13 cellular contexts compared by ENCODE assay signal in the genomic region with DNA sequence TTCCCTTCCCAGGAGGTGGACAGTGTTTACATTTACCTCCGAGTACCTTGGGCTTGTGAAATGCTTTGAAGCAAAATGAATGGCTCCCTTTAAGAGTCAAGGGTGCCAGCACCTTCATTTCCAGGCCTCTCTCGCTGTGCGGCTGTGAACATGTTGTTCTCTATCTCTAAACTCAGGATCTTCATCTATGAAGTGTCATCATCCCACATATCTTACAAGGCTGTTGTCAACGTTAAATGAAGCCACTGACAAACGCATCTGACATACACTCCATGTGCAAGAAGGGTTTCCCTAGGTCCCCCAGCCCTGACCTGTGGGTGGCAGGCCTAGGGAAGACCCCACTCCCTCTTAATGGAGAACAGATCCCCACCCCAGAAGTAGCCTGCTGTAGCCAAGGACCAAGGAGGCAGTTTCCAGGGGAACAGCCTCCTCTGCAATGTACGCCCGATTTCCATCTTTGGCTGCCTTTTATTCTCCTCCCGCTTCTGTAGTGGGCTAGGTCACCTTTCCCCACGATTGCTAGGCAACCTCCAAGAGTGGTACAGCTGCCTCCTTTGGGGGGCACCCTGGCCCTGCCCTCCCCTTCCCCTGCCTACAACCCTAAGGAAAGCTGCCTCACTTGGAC. TPM values are rescaled to one million over a fixed set of nuclear protein-coding genes. Genes with fewer than 3 reads are reported as not detected.
A peak's percentile ranks its signal among the peaks of the same experiment; 100 is the strongest.
DNase-seq lines count a peak whose midpoint lies in the region; ATAC-seq and TF ChIP-seq lines count a peak whose summit lies in the region.
"Had no signal": no experiment of that assay in that cellular context is flagged by ENCODE, and none has a peak within 500 bp of the region (broad histone marks: within the 10 kb centered on the region; RNA-seq: fewer than 3 reads in every experiment).

No MANE protein-coding gene starts in this region.

- H3K27ac ChIP-seq in esophagus muscularis mucosa (replicated peaks in 1 of 4) (peak overlapping the region; percentile 97 to 100 (median 98)), stomach (peak overlapping the region in 4 of 5 donors; percentile 78 to 98 (median 97))

- POLR2A ChIA-PET in WTC11 (lab: Charles Lee) = no interaction called here

- H3K4me3 Mint-ChIP-seq in WTC11 = no peak overlapping the region
- H3K4me3 Mint-ChIP-seq: memory B cell had no signal

- peaks cover 67% of the 10 kb centered on the region for H3K4me1 Mint-ChIP-seq in WTC11
- H3K4me1 Mint-ChIP-seq: memory B cell had no signal

- DNase-seq in EL (peak; percentile 18), WTC11 (ENCODE audit: low spot score) (no peak), esophagus muscularis mucosa (ENCODE audit: extremely low spot score) (no peak), stomach (no peak), HT-29 (ENCODE audit: low spot score) (no peak), lower leg skin (ENCODE audit: low spot score in 2 of 2) (no peak), dedifferentiated amniotic fluid mesenchymal stem cell (ENCODE audit: extremely low spot score) (no peak)
- DNase-seq: Calu3; NCI-H1436; stimulated activated CD4-positive, alpha-beta T cell treated with anti-CD3 and anti-CD28 coated beads, Interleukin-4, amount 100 ng/mL, for 4 hours had no signal

- intact Hi-C loops in esophagus muscularis mucosa (cut with DNase I) (loop anchor here (10.0 kb wide), 1 partner anchor 57 kb away; no protein-coding TSS in a partner anchor), stomach (cut with DNase I; ENCODE audit: low total_unique reads) (no loop called here), lower leg skin (cut with DNase I; ENCODE audit: low total_unique reads) (no loop called here)

- H3K27ac Mint-ChIP-seq in WTC11 = peak overlapping the region; percentile 88
- H3K27ac Mint-ChIP-seq: memory B cell had no signal

- H3K9me3 ChIP-seq in esophagus muscularis mucosa (no peaks in the 10 kb centered on the region), stomach (no peaks in the 10 kb centered on the region)

- TF ChIP-seq POLR2A in esophagus muscularis mucosa (IDR thresholded peaks at IDR 0.05; ENCODE audit: low read depth) (no peak), stomach (IDR thresholded peaks at IDR 0.05) (no peak), lower leg skin (IDR thresholded peaks at IDR 0.05) (no peak)

- no peak for ATAC-seq in WTC11
- ATAC-seq: Panc1 had no signal

- H3K9me3 Mint-ChIP-seq in WTC11 = no peaks in the 10 kb centered on the region
- H3K9me3 Mint-ChIP-seq: memory B cell had no signal

- H3K36me3 ChIP-seq in esophagus muscularis mucosa = peaks cover 0 to 39% (median 28%) of the 10 kb centered on the region in 4 donors
- peaks cover 4 to 42% (median 20%) of the 10 kb centered on the region in 4 donors for H3K36me3 ChIP-seq in stomach

- H3K27me3 Mint-ChIP-seq in WTC11 (ENCODE audit: low read depth) = no peaks in the 10 kb centered on the region
- H3K27me3 Mint-ChIP-seq: stimulated activated naive CD8-positive, alpha-beta T cell treated with anti-CD3 and anti-CD28 coated beads, Interleukin-15, Interleukin-2, amounts not matched to agents 100 ng/mL and 50 ng/mL, for 24 hours had no signal

- peaks cover 32% of the 10 kb centered on the region for H3K36me3 Mint-ChIP-seq in WTC11
- H3K36me3 Mint-ChIP-seq: memory B cell had no signal

- H3K4me3 ChIP-seq in esophagus muscularis mucosa (peak overlapping the region in 3 of 4 donors; percentile 2 to 22 (median 3)), stomach (no peak overlapping the region), lower leg skin (ENCODE audit: low read depth, poor library complexity, severe bottlenecking) (no peak overlapping the region)

- no peak for TF ChIP-seq EP300 in esophagus muscularis mucosa (IDR thresholded peaks at IDR 0.05)
- TF ChIP-seq EP300 in stomach (IDR thresholded peaks at IDR 0.05) = no peak

- H3K4me1 ChIP-seq in esophagus muscularis mucosa (peaks cover 82 to 100% (median 100%) of the 10 kb centered on the region in 4 donors), stomach (peaks cover 81 to 100% (median 91%) of the 10 kb centered on the region in 4 donors)

- WGBS in esophagus muscularis mucosa = 57% methylated on average over 9 of the region's 9 CpGs
- 65 to 83% (median 72%) methylated on average over 9 of the region's 9 CpGs for WGBS in stomach, 5 donors
- WGBS in lower leg skin, 2 donors = 87 to 91% methylated on average over 9 of the region's 9 CpGs

- no peak for TF ChIP-seq CTCF in WTC11 (IDR thresholded peaks at IDR 0.05)
- no peak for TF ChIP-seq CTCF in esophagus muscularis mucosa (IDR thresholded peaks at IDR 0.05)
- no peak for TF ChIP-seq CTCF in stomach (IDR thresholded peaks at IDR 0.05)
- no peak for TF ChIP-seq CTCF in lower leg skin (IDR thresholded peaks at IDR 0.05)

- H3K27me3 ChIP-seq in esophagus muscularis mucosa (no peaks in the 10 kb centered on the region), stomach (no peaks in the 10 kb centered on the region)

- CTCF ChIA-PET in WTC11 (lab: Charles Lee) = interaction anchor here (1.5 kb wide), 1 partner anchor 119 kb away, joined by 5 read pairs; no protein-coding TSS in a partner anchor

TF ChIP-seq in WTC11, 78 proteins besides CTCF, POLR2A, EP300 and RAD21 (continues in another document):
- no peak for TF ChIP-seq ETV6 (CRISPR knock-in tag; IDR thresholded peaks at IDR 0.05)
- TF ChIP-seq, protein P1, sequence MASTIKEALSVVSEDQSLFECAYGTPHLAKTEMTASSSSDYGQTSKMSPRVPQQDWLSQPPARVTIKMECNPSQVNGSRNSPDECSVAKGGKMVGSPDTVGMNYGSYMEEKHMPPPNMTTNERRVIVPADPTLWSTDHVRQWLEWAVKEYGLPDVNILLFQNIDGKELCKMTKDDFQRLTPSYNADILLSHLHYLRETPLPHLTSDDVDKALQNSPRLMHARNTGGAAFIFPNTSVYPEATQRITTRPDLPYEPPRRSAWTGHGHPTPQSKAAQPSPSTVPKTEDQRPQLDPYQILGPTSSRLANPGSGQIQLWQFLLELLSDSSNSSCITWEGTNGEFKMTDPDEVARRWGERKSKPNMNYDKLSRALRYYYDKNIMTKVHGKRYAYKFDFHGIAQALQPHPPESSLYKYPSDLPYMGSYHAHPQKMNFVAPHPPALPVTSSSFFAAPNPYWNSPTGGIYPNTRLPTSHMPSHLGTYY (CRISPR knock-in tag; IDR thresholded peaks at IDR 0.05) = no peak
- TF ChIP-seq, protein P2, sequence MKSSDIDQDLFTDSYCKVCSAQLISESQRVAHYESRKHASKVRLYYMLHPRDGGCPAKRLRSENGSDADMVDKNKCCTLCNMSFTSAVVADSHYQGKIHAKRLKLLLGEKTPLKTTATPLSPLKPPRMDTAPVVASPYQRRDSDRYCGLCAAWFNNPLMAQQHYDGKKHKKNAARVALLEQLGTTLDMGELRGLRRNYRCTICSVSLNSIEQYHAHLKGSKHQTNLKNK (CRISPR knock-in tag; IDR thresholded peaks at IDR 0.05) = no peak
- no peak for TF ChIP-seq ATF1 (CRISPR knock-in tag; IDR thresholded peaks at IDR 0.05)
- TF ChIP-seq ZNF396 (CRISPR knock-in tag; IDR thresholded peaks at IDR 0.05; ENCODE audit: borderline replicate concordance) = no peak
- TF ChIP-seq, protein P3, sequence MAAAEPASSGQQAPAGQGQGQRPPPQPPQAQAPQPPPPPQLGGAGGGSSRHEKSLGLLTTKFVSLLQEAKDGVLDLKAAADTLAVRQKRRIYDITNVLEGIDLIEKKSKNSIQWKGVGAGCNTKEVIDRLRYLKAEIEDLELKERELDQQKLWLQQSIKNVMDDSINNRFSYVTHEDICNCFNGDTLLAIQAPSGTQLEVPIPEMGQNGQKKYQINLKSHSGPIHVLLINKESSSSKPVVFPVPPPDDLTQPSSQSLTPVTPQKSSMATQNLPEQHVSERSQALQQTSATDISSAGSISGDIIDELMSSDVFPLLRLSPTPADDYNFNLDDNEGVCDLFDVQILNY (CRISPR knock-in tag; IDR thresholded peaks at IDR 0.05) = no peak
- TF ChIP-seq, protein P4, sequence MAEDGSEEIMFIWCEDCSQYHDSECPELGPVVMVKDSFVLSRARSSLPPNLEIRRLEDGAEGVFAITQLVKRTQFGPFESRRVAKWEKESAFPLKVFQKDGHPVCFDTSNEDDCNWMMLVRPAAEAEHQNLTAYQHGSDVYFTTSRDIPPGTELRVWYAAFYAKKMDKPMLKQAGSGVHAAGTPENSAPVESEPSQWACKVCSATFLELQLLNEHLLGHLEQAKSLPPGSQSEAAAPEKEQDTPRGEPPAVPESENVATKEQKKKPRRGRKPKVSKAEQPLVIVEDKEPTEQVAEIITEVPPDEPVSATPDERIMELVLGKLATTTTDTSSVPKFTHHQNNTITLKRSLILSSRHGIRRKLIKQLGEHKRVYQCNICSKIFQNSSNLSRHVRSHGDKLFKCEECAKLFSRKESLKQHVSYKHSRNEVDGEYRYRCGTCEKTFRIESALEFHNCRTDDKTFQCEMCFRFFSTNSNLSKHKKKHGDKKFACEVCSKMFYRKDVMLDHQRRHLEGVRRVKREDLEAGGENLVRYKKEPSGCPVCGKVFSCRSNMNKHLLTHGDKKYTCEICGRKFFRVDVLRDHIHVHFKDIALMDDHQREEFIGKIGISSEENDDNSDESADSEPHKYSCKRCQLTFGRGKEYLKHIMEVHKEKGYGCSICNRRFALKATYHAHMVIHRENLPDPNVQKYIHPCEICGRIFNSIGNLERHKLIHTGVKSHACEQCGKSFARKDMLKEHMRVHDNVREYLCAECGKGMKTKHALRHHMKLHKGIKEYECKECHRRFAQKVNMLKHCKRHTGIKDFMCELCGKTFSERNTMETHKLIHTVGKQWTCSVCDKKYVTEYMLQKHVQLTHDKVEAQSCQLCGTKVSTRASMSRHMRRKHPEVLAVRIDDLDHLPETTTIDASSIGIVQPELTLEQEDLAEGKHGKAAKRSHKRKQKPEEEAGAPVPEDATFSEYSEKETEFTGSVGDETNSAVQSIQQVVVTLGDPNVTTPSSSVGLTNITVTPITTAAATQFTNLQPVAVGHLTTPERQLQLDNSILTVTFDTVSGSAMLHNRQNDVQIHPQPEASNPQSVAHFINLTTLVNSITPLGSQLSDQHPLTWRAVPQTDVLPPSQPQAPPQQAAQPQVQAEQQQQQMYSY (CRISPR knock-in tag; IDR thresholded peaks at IDR 0.05) = no peak
- TF ChIP-seq ZNF232 (CRISPR knock-in tag; IDR thresholded peaks at IDR 0.05) = no peak
- no peak for TF ChIP-seq NFATC4 (CRISPR knock-in tag; IDR thresholded peaks at IDR 0.05)
- no peak for TF ChIP-seq TP53 (CRISPR knock-in tag; IDR thresholded peaks at IDR 0.05)
- no peak for TF ChIP-seq CREB1 (CRISPR knock-in tag; IDR thresholded peaks at IDR 0.05)

RNA-seq across cellular contexts. Expression of a gene that starts 7.6 kb away (rescaled TPM):
- total RNA-seq in WTC11 (2021) = 196 to 198 TPM (median 197 TPM) in 3 replicates
- total RNA-seq in esophagus muscularis mucosa = 1,000 to 10,000 TPM in 3 of 4 donors, 100 to 1,000 TPM in 1; 958 to 2,110 (median 1,439) TPM
- total RNA-seq in stomach = 100 to 1,000 TPM; 191 to 504 (median 237) TPM
- 10 to 100 TPM; 25.7 to 87.7 (median 43.6) TPM for polyA plus RNA-seq in stomach
- total RNA-seq in HT-29 (2014; rRNA removed; shearing (Covaris generic)) = 104 and 115 TPM in 2 replicates
- 100 to 1,000 TPM in 2 of 4 donors, 10 to 100 TPM in 2; 31.9 to 111 (median 76.1) TPM for total RNA-seq in lower leg skin

Comparison
In these comparisons a context has a peak if more than half of its experiments do, and no peak if none do; other contexts are left out.
1. H3K4me3 ChIP-seq: peak in esophagus muscularis mucosa (3 of 4); none in stomach (0 of 4) and lower leg skin (single experiment).